ENCODE assay signal across 8 cellular contexts in the genomic region with DNA sequence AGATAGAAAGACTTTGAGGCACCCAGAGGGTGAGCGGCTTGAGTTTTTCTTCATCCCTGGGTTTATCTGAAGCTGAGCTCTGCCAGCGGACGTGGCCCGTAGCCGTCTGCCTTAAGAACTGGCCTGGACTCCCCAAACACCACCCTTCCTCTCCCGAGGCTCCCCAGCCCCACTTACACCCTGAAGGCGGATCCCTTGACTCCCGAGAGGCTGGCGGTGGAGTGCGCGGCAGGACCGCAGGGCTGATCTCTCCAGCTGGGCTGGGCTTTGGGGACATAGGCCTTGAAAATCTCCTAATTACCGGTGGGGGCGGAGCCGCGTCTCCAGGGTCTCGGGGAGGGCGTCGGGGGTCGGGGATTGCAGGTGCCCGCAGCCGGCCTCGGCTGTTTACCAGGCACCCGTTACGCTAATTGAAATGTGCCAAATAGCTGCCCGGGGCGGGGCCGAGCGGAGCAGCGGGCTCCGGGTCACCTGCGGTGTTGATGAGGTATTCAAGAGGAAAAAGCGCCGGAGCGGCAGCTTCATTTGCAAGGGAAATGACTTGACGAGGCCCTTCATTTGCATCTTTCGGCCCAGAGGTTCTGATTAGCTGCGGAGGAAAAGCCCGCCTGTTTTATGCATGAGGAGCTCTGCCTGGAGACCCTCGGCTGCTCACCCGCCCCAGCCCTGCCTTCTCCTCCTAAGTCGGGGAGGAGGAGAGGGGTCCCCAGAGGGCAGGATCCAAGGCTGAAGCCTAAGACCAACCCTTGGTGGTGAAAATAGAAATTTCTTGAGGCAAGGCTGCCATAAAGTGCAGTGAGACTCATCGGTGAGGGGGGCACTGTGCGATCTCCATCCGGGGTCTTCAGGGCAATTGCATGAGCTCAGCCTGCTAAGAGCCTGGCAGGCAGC.
DNase-seq lines count a peak whose midpoint lies in the region; ATAC-seq and TF ChIP-seq lines count a peak whose summit lies in the region.

No MANE protein-coding gene starts in this region.

- H4K20me1 ChIP-seq in mammary epithelial cell (ENCODE audit: insufficient read depth, low read length) = no peaks in the 10 kb centered on the region

- H3K4me3 ChIP-seq in mammary epithelial cell (replicated peaks in 1 of 3; ENCODE audit: insufficient read depth in 1 of 3, low read depth in 2 of 3, low read length in 3 of 3) (no peak overlapping the region), mononuclear cell (ENCODE audit: low read length) (peak overlapping the region; percentile 13), ascending aorta (peak overlapping the region in 1 of 2 donors; percentile 36)

- no peaks in the 10 kb centered on the region for H3K9me3 Mint-ChIP-seq in stimulated activated naive CD8-positive, alpha-beta T cell treated with anti-CD3 and anti-CD28 coated beads, Interleukin-15, Interleukin-2, amounts not matched to agents 100 ng/mL and 50 ng/mL, for 24 hours

- H3K27me3 Mint-ChIP-seq in stimulated activated naive CD8-positive, alpha-beta T cell treated with anti-CD3 and anti-CD28 coated beads, Interleukin-15, Interleukin-2, amounts not matched to agents 100 ng/mL and 50 ng/mL, for 24 hours = no peaks in the 10 kb centered on the region

- TF ChIP-seq CTCF in mammary epithelial cell (conservative IDR thresholded peaks at IDR 0.05 in 1 of 2, IDR thresholded peaks at IDR 0.05 in 1 of 2; ENCODE audit: extremely low read depth in 1 of 2, insufficient read depth in 1 of 2, low read depth in 1 of 2, low read length in 2 of 2) = no peak
- no peak for TF ChIP-seq CTCF in ascending aorta (IDR thresholded peaks at IDR 0.05)

- H3K9ac ChIP-seq in mammary epithelial cell (ENCODE audit: insufficient read depth, low read length) = no peak overlapping the region

- peaks cover 11% of the 10 kb centered on the region for H3K4me1 Mint-ChIP-seq in stimulated activated naive CD8-positive, alpha-beta T cell treated with anti-CD3 and anti-CD28 coated beads, Interleukin-15, Interleukin-2, amounts not matched to agents 100 ng/mL and 50 ng/mL, for 24 hours (ENCODE audit: low read depth)

- H2AFZ ChIP-seq in mammary epithelial cell (ENCODE audit: low read depth, low read length) = no peak overlapping the region

- H3K27ac Mint-ChIP-seq in stimulated activated naive CD8-positive, alpha-beta T cell treated with anti-CD3 and anti-CD28 coated beads, Interleukin-15, Interleukin-2, amounts not matched to agents 100 ng/mL and 50 ng/mL, for 24 hours = peak overlapping the region; percentile 11

- in situ Hi-C loops in ACHN (cut with HindIII; ENCODE audit: low pct_ligation_motif_present, low pct_unique_long_range_greater_than_20kb, low sequenced_read_pairs) = no loop called here
- in situ Hi-C loops in mammary epithelial cell (cut with MboI; ENCODE audit: low sequenced_read_pairs in 2 of 2) = no loop called here

- H3K36me3 Mint-ChIP-seq in stimulated activated naive CD8-positive, alpha-beta T cell treated with anti-CD3 and anti-CD28 coated beads, Interleukin-15, Interleukin-2, amounts not matched to agents 100 ng/mL and 50 ng/mL, for 24 hours (ENCODE audit: low read depth) = no peaks in the 10 kb centered on the region

- no peaks in the 10 kb centered on the region for H3K79me2 ChIP-seq in mammary epithelial cell (ENCODE audit: insufficient read depth, low read length)

- CTCF ChIA-PET in mammary epithelial cell (lab: Charles Lee; ENCODE audit: low non-redundant PET) = interaction anchor here (0.5 kb wide), 1 partner anchor 36 kb away, joined by 4 read pairs; no protein-coding TSS in a partner anchor

- dilution Hi-C loops in mammary epithelial cell (cut with HindIII; ENCODE audit: low sequenced_read_pairs) = no loop called here

- H3K4me1 ChIP-seq in mammary epithelial cell (ENCODE audit: insufficient read depth, low read length) (peaks cover 6% of the 10 kb centered on the region), mononuclear cell (ENCODE audit: insufficient read depth, low read length) (peaks cover 16% of the 10 kb centered on the region), ascending aorta (peaks cover 4 to 8% of the 10 kb centered on the region in 2 donors)

- 26% methylated on average over 20 of the region's 45 CpGs for WGBS in mammary epithelial cell (ENCODE audit: low coverage, missing lambda C conversion rate)

- H3K27ac ChIP-seq in mammary epithelial cell (ENCODE audit: insufficient read depth, low read depth, low read length) (no peak overlapping the region), ascending aorta (no peak overlapping the region)

- peak; percentile 53 for DNase-seq in ACHN
- DNase-seq in NAMALWA (ENCODE audit: low spot score) = peak; percentile 99
- DNase-seq in SW480 (ENCODE audit: low spot score) = peak; percentile 84
- no peak for DNase-seq in mammary epithelial cell
- no peak for DNase-seq in ascending aorta (ENCODE audit: low spot score in 2 of 2)

- ATAC-seq in HG02588 (IDR thresholded peaks at IDR 0.05; ENCODE audit: unreplicated experiment) = no peak

- H3K4me2 ChIP-seq in mammary epithelial cell (ENCODE audit: insufficient read depth, low read depth, low read length) = peak overlapping the region; percentile 37

- no peaks in the 10 kb centered on the region for H3K36me3 ChIP-seq in mammary epithelial cell (ENCODE audit: insufficient read depth, low read length)
- no peaks in the 10 kb centered on the region for H3K36me3 ChIP-seq in ascending aorta

- H3K27me3 ChIP-seq in mammary epithelial cell (ENCODE audit: insufficient read depth, low read length) = peaks cover 21% of the 10 kb centered on the region
- H3K27me3 ChIP-seq in mononuclear cell (ENCODE audit: insufficient read depth, low read length) = peaks cover 20% of the 10 kb centered on the region
- H3K27me3 ChIP-seq in ascending aorta = peaks cover 9% of the 10 kb centered on the region

- peak overlapping the region; percentile 69 for H3K4me3 Mint-ChIP-seq in stimulated activated naive CD8-positive, alpha-beta T cell treated with anti-CD3 and anti-CD28 coated beads, Interleukin-15, Interleukin-2, amounts not matched to agents 100 ng/mL and 50 ng/mL, for 24 hours

- no TSS peak for BruUV-seq in mammary epithelial cell (replicated peaks; lab: Mats Ljungman, UMichigan)

- H3K9me3 ChIP-seq in mammary epithelial cell (replicated peaks; ENCODE audit: insufficient read depth, low read length) = no peaks in the 10 kb centered on the region
- H3K9me3 ChIP-seq in mononuclear cell (ENCODE audit: low read depth, low read length) = no peaks in the 10 kb centered on the region
- no peaks in the 10 kb centered on the region for H3K9me3 ChIP-seq in ascending aorta

- intact Hi-C loops in mammary epithelial cell (cut with micrococcal nuclease) (no loop called here), ascending aorta (cut with DNase I) (no loop called here)

Comparison
In these comparisons a context has a peak if more than half of its experiments do, and no peak if none do; other contexts are left out.
1. DNase-seq: peak in ACHN (single experiment), NAMALWA (single experiment) and SW480 (single experiment); none in mammary epithelial cell (single experiment) and ascending aorta (0 of 2).